14 cellular contexts compared by ENCODE assay signal in genomic region chr5:66454186-66455078, GRCh38.
DNase-seq lines count a peak whose midpoint lies in the region; ATAC-seq and TF ChIP-seq lines count a peak whose summit lies in the region.
"Had no signal": no experiment of that assay in that cellular context is flagged by ENCODE, and none has a peak within 500 bp of the region (broad histone marks: within the 10 kb centered on the region; RNA-seq: fewer than 3 reads in every experiment).

No MANE protein-coding gene starts in this region.

- no peak overlapping the region for H3K4me3 ChIP-seq in choroid plexus epithelial cell (ENCODE audit: low read depth, low read length)
- no peak overlapping the region for H3K4me3 ChIP-seq in lung

- no peaks in the 10 kb centered on the region for H3K36me3 Mint-ChIP-seq in activated T-helper 17 cell treated with anti-CD3 and anti-CD28 coated beads, Interleukin-2, amount 50 U/mL, for 72 hours (ENCODE audit: low read depth)
- H3K36me3 Mint-ChIP-seq: stimulated activated memory B cell treated with anti-CD40 and anti-IgM and Interleukin-4, amounts not matched to agents 10 μg/mL and 1 μg/mL and 100 μg/mL, for 72 hours had no signal

- H3K27ac ChIP-seq in lung (ENCODE audit: low read depth in 1 of 2, low read length in 1 of 2) = peak overlapping the region in 1 of 2 donors; percentile 46

- H3K27ac Mint-ChIP-seq in activated T-helper 17 cell treated with anti-CD3 and anti-CD28 coated beads, Interleukin-2, amount 50 U/mL, for 72 hours = no peak overlapping the region
- H3K27ac Mint-ChIP-seq: activated CD4-positive, alpha-beta memory T cell treated with anti-CD3 and anti-CD28 coated beads, Interleukin-2, amount 10 ng/mL, durations not matched to agents 7 days and 5 days; nephron; stimulated activated memory B cell treated with anti-CD40 and anti-IgM and Interleukin-4, amounts not matched to agents 10 μg/mL and 1 μg/mL and 100 μg/mL, for 72 hours had no signal

- no peak for TF ChIP-seq CTCF in choroid plexus epithelial cell (conservative IDR thresholded peaks at IDR 0.05; ENCODE audit: low read depth, low read length)
- TF ChIP-seq CTCF in lung (IDR thresholded peaks at IDR 0.05; ENCODE audit: control extremely low read depth, extremely low read depth) = no peak

- peaks cover 6% of the 10 kb centered on the region for H3K27me3 Mint-ChIP-seq in activated T-helper 17 cell treated with anti-CD3 and anti-CD28 coated beads, Interleukin-2, amount 50 U/mL, for 72 hours
- H3K27me3 Mint-ChIP-seq: activated CD4-positive, alpha-beta memory T cell treated with anti-CD3 and anti-CD28 coated beads, Interleukin-2, amount 10 ng/mL, durations not matched to agents 7 days and 5 days; stimulated activated memory B cell treated with anti-CD40 and anti-IgM and Interleukin-4, amounts not matched to agents 10 μg/mL and 1 μg/mL and 100 μg/mL, for 72 hours had no signal

- peak; percentile 41 for ATAC-seq in lung (ENCODE audit: insufficient read depth, low FRiP score)
- ATAC-seq in activated T-helper 17 cell treated with anti-CD3 and anti-CD28 coated beads, Interleukin-2, amount 50 U/mL, for 72 hours (replicated peaks) = no peak
- ATAC-seq: sciatic nerve; stimulated activated memory B cell treated with anti-CD40 and anti-IgM and Interleukin-4, amounts not matched to agents 10 μg/mL and 1 μg/mL and 100 μg/mL, for 72 hours had no signal

- peaks cover 0 to 2% of the 10 kb centered on the region in 2 donors for H3K9me3 ChIP-seq in lung (ENCODE audit: control insufficient read depth in 2 of 2, insufficient read depth in 1 of 2, low read length in 1 of 2)

- peak; percentile 61 for DNase-seq in A172 (ENCODE audit: low spot score)
- DNase-seq in HS-27A (ENCODE audit: low read depth) = peak; percentile 24
- DNase-seq in choroid plexus epithelial cell (ENCODE audit: low read depth) = peak; percentile 29
- DNase-seq in lung (ENCODE audit: low spot score) = no peak
- DNase-seq in stimulated activated CD4-positive, alpha-beta T cell treated with anti-CD3 and anti-CD28 coated beads, Interleukin-2, amount 100 ng/mL, for 48 hours = no peak
- no peak for DNase-seq in inferior parietal cortex (ENCODE audit: extremely low spot score)
- no peak for DNase-seq in activated CD4-positive, CD25-positive, alpha-beta regulatory T cell treated with anti-CD3 and anti-CD28 coated beads, Interleukin-2, amount 50 U/mL, for 72 hours
- DNase-seq: activated CD4-positive, alpha-beta memory T cell treated with anti-CD3 and anti-CD28 coated beads, Interleukin-2, amount 10 ng/mL, durations not matched to agents 7 days and 5 days; anterior cingulate cortex; effector memory CD4-positive, alpha-beta T cell had no signal

- peaks cover 8% of the 10 kb centered on the region for H3K9me3 Mint-ChIP-seq in activated T-helper 17 cell treated with anti-CD3 and anti-CD28 coated beads, Interleukin-2, amount 50 U/mL, for 72 hours

- H3K4me3 Mint-ChIP-seq in activated T-helper 17 cell treated with anti-CD3 and anti-CD28 coated beads, Interleukin-2, amount 50 U/mL, for 72 hours = no peak overlapping the region
- H3K4me3 Mint-ChIP-seq: activated CD4-positive, alpha-beta memory T cell treated with anti-CD3 and anti-CD28 coated beads, Interleukin-2, amount 10 ng/mL, durations not matched to agents 7 days and 5 days; nephron; stimulated activated memory B cell treated with anti-CD40 and anti-IgM and Interleukin-4, amounts not matched to agents 10 μg/mL and 1 μg/mL and 100 μg/mL, for 72 hours had no signal

- H3K36me3 ChIP-seq in lung (ENCODE audit: control insufficient read depth in 2 of 2, insufficient read depth in 2 of 2, low read length in 2 of 2) = no peaks in the 10 kb centered on the region

- H3K27me3 ChIP-seq in lung (ENCODE audit: control insufficient read depth, insufficient read depth) = no peaks in the 10 kb centered on the region

- no peaks in the 10 kb centered on the region for H3K4me1 Mint-ChIP-seq in activated T-helper 17 cell treated with anti-CD3 and anti-CD28 coated beads, Interleukin-2, amount 50 U/mL, for 72 hours
- H3K4me1 Mint-ChIP-seq: activated CD4-positive, alpha-beta memory T cell treated with anti-CD3 and anti-CD28 coated beads, Interleukin-2, amount 10 ng/mL, durations not matched to agents 7 days and 5 days; nephron had no signal

- 55 to 82% methylated on average over 13 of the region's 13 CpGs for WGBS in lung, 2 donors

- H3K4me1 ChIP-seq in lung (ENCODE audit: control insufficient read depth in 2 of 2, insufficient read depth in 2 of 2, low read length in 2 of 2) = no peaks in the 10 kb centered on the region

Comparison
In these comparisons a context has a peak if more than half of its experiments do, and no peak if none do; other contexts are left out.
1. DNase-seq: peak in A172 (single experiment), HS-27A (single experiment) and choroid plexus epithelial cell (single experiment); none in lung (single experiment), stimulated activated CD4-positive, alpha-beta T cell treated with anti-CD3 and anti-CD28 coated beads, Interleukin-2, amount 100 ng/mL, for 48 hours (0 of 2), inferior parietal cortex (single experiment) and activated CD4-positive, CD25-positive, alpha-beta regulatory T cell treated with anti-CD3 and anti-CD28 coated beads, Interleukin-2, amount 50 U/mL, for 72 hours (single experiment).